Comparison of ENCODE assay signal across 21 cellular contexts in genomic region chr9:107155244-107155817, GRCh38.
DNase-seq lines count a peak whose midpoint lies in the region; ATAC-seq, FAIRE-seq and TF ChIP-seq lines count a peak whose summit lies in the region.
"Had no signal": no experiment of that assay in that cellular context is flagged by ENCODE, and none has a peak within 500 bp of the region (broad histone marks: within the 10 kb centered on the region; RNA-seq: fewer than 3 reads in every experiment).

No MANE protein-coding gene starts in this region.

- H3K27ac ChIP-seq in HCT116 (ENCODE audit: low read depth, low read length), result no peak overlapping the region
- H3K27ac ChIP-seq in CD8-positive, alpha-beta memory T cell (ENCODE audit: low read depth, low read length), result no peak overlapping the region
- H3K27ac ChIP-seq: BLaER1 treated with 17β-estradiol and CSF1 and Interleukin-3, amounts not matched to agents 10 nM and 100 nM; Peyer's patch; uterus had no signal

- no peak overlapping the region for H3K27ac Mint-ChIP-seq in WTC11
- H3K27ac Mint-ChIP-seq in CD8-positive, alpha-beta memory T cell, result no peak overlapping the region

- no peak overlapping the region for H3K4me3 Mint-ChIP-seq in WTC11
- H3K4me3 Mint-ChIP-seq in CD8-positive, alpha-beta memory T cell, result no peak overlapping the region

- RAD21 ChIA-PET in HCT116 (lab: Charles Lee; ENCODE audit: low non-redundant PET in 1 of 2, low total read pairs in 2 of 2, uncharacterized antibody in 2 of 2, unreplicated experiment in 2 of 2), result no interaction called here

- no peaks in the 10 kb centered on the region for H3K9me2 ChIP-seq in HCT116 (ENCODE audit: insufficient read depth)

- peaks cover 0 to 19% of the 10 kb centered on the region in 2 experiments; a peak in 2 of 4 replicates for H3K4me1 ChIP-seq in HCT116 (ENCODE audit: control insufficient read depth in 1 of 2, insufficient read depth in 2 of 2, low read length in 2 of 2)
- no peaks in the 10 kb centered on the region for H3K4me1 ChIP-seq in CD8-positive, alpha-beta memory T cell (ENCODE audit: insufficient read depth, low read length)
- H3K4me1 ChIP-seq: Peyer's patch, uterus had no signal

- no peak for FAIRE-seq in urothelium cell line (lab: Jason Lieb, UNC)
- FAIRE-seq: astrocyte, K562 had no signal

- H3K36me3 Mint-ChIP-seq in WTC11, result no peaks in the 10 kb centered on the region
- no peaks in the 10 kb centered on the region for H3K36me3 Mint-ChIP-seq in CD8-positive, alpha-beta memory T cell

- H3K4me2 ChIP-seq in HCT116 (ENCODE audit: low read length), result no peak overlapping the region
- H3K4me2 ChIP-seq: BLaER1 treated with 17β-estradiol and CSF1 and Interleukin-3, amounts not matched to agents 10 nM and 100 nM had no signal

- CTCF ChIA-PET in HCT116 (lab: Charles Lee) (no interaction called here), WTC11 (lab: Charles Lee) (no interaction called here), GM10248 (lab: Yijun Ruan, JAX) (interaction anchor here (1.6 to 1.8 kb wide), 3 partner anchors 16 to 17 kb away, joined by 4 to 8 read pairs (median 6); no protein-coding TSS in a partner anchor)
- CTCF ChIA-PET in CD8-positive, alpha-beta memory T cell (lab: Charles Lee), result no interaction called here

- TF ChIP-seq CTCF in AG10803 (conservative IDR thresholded peaks at IDR 0.05; ENCODE audit: low read length) (peak; percentile 26; the same call in 1 of the 2 replicates), HCT116 (IDR thresholded peaks at IDR 0.05 in 2 of 3, conservative IDR thresholded peaks at IDR 0.05 in 1 of 3; ENCODE audit: borderline replicate concordance in 1 of 3, insufficient read depth in 1 of 3, low read depth in 2 of 3, low read length in 2 of 3) (peak in 1 of 3 experiments; percentile 30; a peak in 2 of 6 replicates), WTC11 (IDR thresholded peaks at IDR 0.05) (no peak), GM10248 (IDR thresholded peaks at IDR 0.05; ENCODE audit: control extremely low read depth, extremely low read depth, low read depth, missing control alignments) (no peak)

- no peak for DNase-seq in AG10803 (ENCODE audit: low read depth)
- no peak for DNase-seq in HCT116 (ENCODE audit: low read depth, low spot score)
- DNase-seq in WTC11 (ENCODE audit: low spot score), result no peak
- peak; percentile 22 for DNase-seq in iPS-NIHi7 (ENCODE audit: extremely low spot score)
- no peak for DNase-seq in GM10248 (ENCODE audit: extremely low spot score)
- DNase-seq in NCI-H526 treated with DMSO at 0.1 percent for 48 hours (lab: John Stamatoyannopoulos, UW), result no peak
- DNase-seq in urothelium cell line (ENCODE audit: low spot score), result no peak
- DNase-seq in CD8-positive, alpha-beta memory T cell, result no peak
- DNase-seq: foreskin melanocyte; HCEC 1CT; midbrain; NCI-H1417 treated with DMSO at 0.1 percent for 48 hours; NCI-H2227 treated with DMSO at 0.1 percent for 48 hours; nucleus accumbens; Peyer's patch; stimulated activated naive CD4-positive, alpha-beta T cell treated with Interleukin-2 at 50 U/mL for 16 hours; SW 1271; uterus had no signal

- no peaks in the 10 kb centered on the region for H3K27me3 Mint-ChIP-seq in WTC11 (ENCODE audit: low read depth)
- peaks cover 6 to 18% of the 10 kb centered on the region in 2 donors for H3K27me3 Mint-ChIP-seq in CD8-positive, alpha-beta memory T cell

- peaks cover 9% of the 10 kb centered on the region; the same call in 1 of the 2 replicates for H3K4me1 Mint-ChIP-seq in WTC11
- H3K4me1 Mint-ChIP-seq in CD8-positive, alpha-beta memory T cell, result no peaks in the 10 kb centered on the region

- no TSS peak for BruUV-seq in HCT116 (replicated peaks; lab: Mats Ljungman, UMichigan)

- no peak overlapping the region for H3K9ac ChIP-seq in HCT116 (ENCODE audit: low read length)
- H3K9ac ChIP-seq: BLaER1 treated with 17β-estradiol and CSF1 and Interleukin-3, amounts not matched to agents 10 nM and 100 nM had no signal

- TF ChIP-seq RAD21 in HCT116 (IDR thresholded peaks at IDR 0.05; ENCODE audit: low read depth), result peak; percentile 23; the same call in 1 of the 2 replicates

- POLR2A ChIA-PET in HCT116 (lab: Charles Lee) (no interaction called here), WTC11 (lab: Charles Lee) (no interaction called here), GM10248 (lab: Yijun Ruan, JAX) (no interaction called here)
- POLR2A ChIA-PET in CD8-positive, alpha-beta memory T cell (lab: Charles Lee), result no interaction called here

- TF ChIP-seq POLR2A in HCT116 (IDR thresholded peaks at IDR 0.05; ENCODE audit: borderline replicate concordance, extremely low read depth, insufficient read depth, insufficient read length), result no peak

- H3K27me3 ChIP-seq in HCT116 (ENCODE audit: insufficient read depth, low read length), result no peaks in the 10 kb centered on the region
- no peaks in the 10 kb centered on the region for H3K27me3 ChIP-seq in CD8-positive, alpha-beta memory T cell (ENCODE audit: insufficient read depth, low read length, poor library complexity, severe bottlenecking)
- H3K27me3 ChIP-seq: BLaER1 treated with 17β-estradiol and CSF1 and Interleukin-3, amounts not matched to agents 10 nM and 100 nM; Peyer's patch; uterus had no signal

- H3K9me3 Mint-ChIP-seq in WTC11, result peaks cover 7% of the 10 kb centered on the region
- H3K9me3 Mint-ChIP-seq in CD8-positive, alpha-beta memory T cell, result peaks cover 0 to 4% (median 3%) of the 10 kb centered on the region in 5 donors

- H4K20me1 ChIP-seq in HCT116 (ENCODE audit: insufficient read depth), result no peaks in the 10 kb centered on the region
- H4K20me1 ChIP-seq: BLaER1 treated with 17β-estradiol and CSF1 and Interleukin-3, amounts not matched to agents 10 nM and 100 nM had no signal

- H2AFZ ChIP-seq in HCT116 (ENCODE audit: low read depth, low read length, poor library complexity, severe bottlenecking), result no peak overlapping the region

- intact Hi-C loops in HCT116 (cut with micrococcal nuclease), result no loop called here

- no peaks in the 10 kb centered on the region for H3K9me3 ChIP-seq in HCT116 (ENCODE audit: control insufficient read depth in 1 of 2, insufficient read depth in 1 of 2, low read depth in 1 of 2, low read length in 2 of 2)
- H3K9me3 ChIP-seq in CD8-positive, alpha-beta memory T cell (ENCODE audit: low read length), result peaks cover 3% of the 10 kb centered on the region
- H3K9me3 ChIP-seq: Peyer's patch, uterus had no signal

- ATAC-seq in HCT116 (peak; percentile 43), WTC11 (peak; percentile 43)
- ATAC-seq: K562 had no signal

- H3K79me2 ChIP-seq in HCT116 (ENCODE audit: insufficient read depth, low read length), result no peaks in the 10 kb centered on the region

- H3K4me3 ChIP-seq in AG10803 (ENCODE audit: low read length) (no peak overlapping the region), HCT116 (replicated peaks in 1 of 2; ENCODE audit: low read depth in 1 of 2, low read length in 2 of 2) (no peak overlapping the region)
- H3K4me3 ChIP-seq in CD8-positive, alpha-beta memory T cell (ENCODE audit: low read length), result no peak overlapping the region
- H3K4me3 ChIP-seq: BLaER1 treated with 17β-estradiol and CSF1 and Interleukin-3, amounts not matched to agents 10 nM and 100 nM; K562; Peyer's patch; uterus had no signal

- H3K36me3 ChIP-seq in HCT116 (ENCODE audit: control insufficient read depth in 1 of 2, insufficient read depth in 2 of 2, low read length in 2 of 2), result no peaks in the 10 kb centered on the region
- H3K36me3 ChIP-seq in CD8-positive, alpha-beta memory T cell (ENCODE audit: insufficient read depth, low read length), result no peaks in the 10 kb centered on the region
- H3K36me3 ChIP-seq: BLaER1 treated with 17β-estradiol and CSF1 and Interleukin-3, amounts not matched to agents 10 nM and 100 nM; Peyer's patch; uterus had no signal

TF ChIP-seq in HCT116, 20 proteins besides CTCF, POLR2A, EP300 and RAD21:
- no peak for TF ChIP-seq ELF1 (IDR thresholded peaks at IDR 0.05; ENCODE audit: borderline replicate concordance, low read depth)
- no peak for TF ChIP-seq ZNF274 (IDR thresholded peaks at IDR 0.05; ENCODE audit: low read depth, low read length)
- TF ChIP-seq EZH2 (IDR thresholded peaks at IDR 0.05), result no peak

TF ChIP-seq in WTC11, 78 proteins besides CTCF, POLR2A, EP300 and RAD21 (continues in another document):
- TF ChIP-seq IRF1 (CRISPR knock-in tag; IDR thresholded peaks at IDR 0.05) (no peak), CREM (CRISPR knock-in tag; IDR thresholded peaks at IDR 0.05) (no peak), IRF2 (CRISPR knock-in tag; IDR thresholded peaks at IDR 0.05; ENCODE audit: borderline replicate concordance, low read depth) (no peak), ZBTB43 (CRISPR knock-in tag; IDR thresholded peaks at IDR 0.05) (no peak), KAT7 (CRISPR knock-in tag; IDR thresholded peaks at IDR 0.05; ENCODE audit: borderline replicate concordance) (no peak), SP1 (CRISPR knock-in tag; conservative IDR thresholded peaks at IDR 0.05) (no peak), ZNF232 (CRISPR knock-in tag; IDR thresholded peaks at IDR 0.05) (no peak), ZBTB21 (CRISPR knock-in tag; IDR thresholded peaks at IDR 0.05; ENCODE audit: borderline replicate concordance) (no peak), E2F4 (CRISPR knock-in tag; IDR thresholded peaks at IDR 0.05; ENCODE audit: borderline replicate concordance, low read depth) (no peak)
